ENCODE assay signal across 34 cellular contexts in the genomic region with DNA sequence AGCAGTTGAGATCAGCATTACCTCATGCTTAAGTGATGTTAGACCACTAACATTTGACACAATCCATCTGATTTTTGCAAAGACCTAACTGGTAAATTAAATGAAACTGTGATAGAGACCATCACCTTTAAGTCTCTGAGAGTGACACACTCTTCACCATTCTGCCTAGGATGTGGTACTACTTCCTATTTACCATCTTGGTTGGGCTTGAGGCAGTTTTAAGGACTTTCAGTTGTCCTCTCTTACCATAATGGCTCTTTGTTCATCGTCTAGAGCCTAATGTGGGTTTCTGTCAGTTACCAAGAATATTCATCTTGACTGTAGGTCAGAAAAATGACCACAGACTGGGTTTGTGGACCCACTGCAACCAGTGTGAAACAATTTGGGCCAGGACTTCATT.
"Had no signal": no experiment of that assay in that cellular context is flagged by ENCODE, and none has a peak within 500 bp of the region (broad histone marks: within the 10 kb centered on the region; RNA-seq: fewer than 3 reads in every experiment).

No MANE protein-coding gene starts in this region.

- DNase-seq: Karpas-422, Kasumi-1, KG1, MG63, MM.1S, MV-4-11, NCI-H1048, NCI-H1092, NCI-H1092 treated with DMSO at 0.1 percent for 48 hours, NCI-H1105, NCI-H1105 treated with DMSO at 0.1 percent for 48 hours, NCI-H1417, NCI-H1417 treated with DMSO at 0.1 percent for 48 hours, NCI-H1436, NCI-H1436 treated with DMSO at 0.1 percent for 48 hours, NCI-H146, NCI-H1694, NCI-H1694 treated with DMSO at 0.1 percent for 48 hours, NCI-H187, NCI-H187 treated with DMSO at 0.1 percent for 48 hours, NCI-H1930, NCI-H2029, NCI-H2029 treated with DMSO at 0.1 percent for 48 hours, NCI-H2081, NCI-H2081 treated with DMSO at 0.1 percent for 48 hours, NCI-H2107, NCI-H2171, NCI-H2171 treated with DMSO at 0.1 percent for 48 hours, NCI-H2227 treated with DMSO at 0.1 percent for 48 hours, NCI-H226, NCI-H345, NCI-H446, NCI-H446 treated with DMSO at 0.1 percent for 48 hours had no signal

- H3K4me2 ChIP-seq: KMS-11 had no signal

- H3K4me3 ChIP-seq: MG63 had no signal

- H3K9ac ChIP-seq: KMS-11 had no signal

- H3K36me3 ChIP-seq: MG63 had no signal

- H3K27ac ChIP-seq: KMS-11 had no signal

- H3K9me3 ChIP-seq: MG63 had no signal

- H3K27me3 ChIP-seq: MG63 had no signal
